12 cellular contexts compared by ENCODE assay signal in the genomic region with DNA sequence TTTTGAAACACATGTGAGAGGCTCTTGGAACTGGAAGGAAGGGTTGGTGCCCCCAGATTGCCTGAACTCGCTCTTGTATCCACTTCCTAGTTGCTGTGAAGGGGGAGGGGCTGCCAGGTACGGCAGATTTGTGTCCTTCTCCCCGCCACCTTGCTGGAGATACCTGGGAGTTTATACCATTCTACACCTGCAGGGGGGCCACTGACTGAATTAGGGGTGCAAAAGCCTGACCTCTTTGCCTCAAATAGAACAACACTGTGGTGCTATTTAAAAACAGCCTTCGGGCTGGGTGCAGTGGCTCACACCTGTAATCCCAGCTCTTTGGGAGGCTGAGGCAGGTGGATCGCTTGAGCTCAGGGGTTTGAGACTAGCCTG. TPM values are rescaled to one million over a fixed set of nuclear protein-coding genes. Genes with fewer than 3 reads are reported as not detected.
"Had no signal": no experiment of that assay in that cellular context is flagged by ENCODE, and none has a peak within 500 bp of the region (broad histone marks: within the 10 kb centered on the region; RNA-seq: fewer than 3 reads in every experiment).

No MANE protein-coding gene starts in this region.

- DNase-seq: cortex of kidney; dorsolateral prefrontal cortex; effector CD8-positive, alpha-beta T cell; naive thymus-derived CD4-positive, alpha-beta T cell; psoas muscle; retina; stimulated activated CD4-positive, alpha-beta T cell treated with anti-CD3 and anti-CD28 coated beads, Interleukin-2, amount 100 ng/mL, for 48 hours; stimulated activated naive CD4-positive, alpha-beta T cell treated with Interleukin-2 at 50 U/mL for 16 hours; trophoblast cell had no signal

- H3K4me3 ChIP-seq: dorsolateral prefrontal cortex, heart right ventricle, psoas muscle had no signal

- H3K27me3 ChIP-seq: dorsolateral prefrontal cortex, heart right ventricle, neutrophil had no signal

- H3K36me3 ChIP-seq: heart right ventricle, neutrophil had no signal

- H3K9me3 ChIP-seq: heart right ventricle, neutrophil, psoas muscle had no signal

- ATAC-seq: esophagus mucosa; naive thymus-derived CD4-positive, alpha-beta T cell had no signal

- H3K27ac ChIP-seq: dorsolateral prefrontal cortex, heart right ventricle, neutrophil had no signal

RNA-seq across cellular contexts. Expression of a gene that starts 35.1 kb away (rescaled TPM):
- polyA plus RNA-seq: naive thymus-derived CD4-positive, alpha-beta T cell had no signal
